8 cellular contexts compared by ENCODE assay signal in genomic region chr1:28915036-28915895, GRCh38. TPM values are rescaled to one million over a fixed set of nuclear protein-coding genes. Genes with fewer than 3 reads are reported as not detected.
DNase-seq lines count a peak whose midpoint lies in the region; ATAC-seq, FAIRE-seq and TF ChIP-seq lines count a peak whose summit lies in the region.

No MANE protein-coding gene starts in this region.

- peak overlapping the region; percentile 77 for H3K27ac ChIP-seq in CD4-positive, CD25-positive, alpha-beta regulatory T cell (ENCODE audit: insufficient read depth, low read length, poor library complexity, severe bottlenecking)
- H3K27ac ChIP-seq in endothelial cell of umbilical vein (ENCODE audit: insufficient read depth, low read depth, low read length), result no peak overlapping the region

- H3K4me1 ChIP-seq in CD4-positive, CD25-positive, alpha-beta regulatory T cell (ENCODE audit: control insufficient read depth, insufficient read depth, low read length, poor library complexity, severe bottlenecking), result peaks cover 51% of the 10 kb centered on the region
- H3K4me1 ChIP-seq in endothelial cell of umbilical vein (ENCODE audit: control insufficient read depth, extremely low read depth, insufficient read depth, low read length), result peaks cover 10% of the 10 kb centered on the region

- no peaks in the 10 kb centered on the region for H3K27me3 ChIP-seq in CD4-positive, CD25-positive, alpha-beta regulatory T cell (ENCODE audit: control insufficient read depth, insufficient read depth, low read length)
- no peaks in the 10 kb centered on the region for H3K27me3 ChIP-seq in endothelial cell of umbilical vein (ENCODE audit: control insufficient read depth in 2 of 2, insufficient read depth in 2 of 2, low read length in 2 of 2)

- peak overlapping the region; percentile 77 for H3K4me2 ChIP-seq in endothelial cell of umbilical vein (ENCODE audit: insufficient read depth, low read length)

- CTCF ChIA-PET in endothelial cell of umbilical vein (lab: Charles Lee), result interaction anchor here (1.3 to 4.2 kb wide), 6 partner anchors 11 to 118 kb away, joined by 3 to 27 read pairs (median 6); no protein-coding TSS in a partner anchor

- H3K27me3 Mint-ChIP-seq in CD4-positive, CD25-positive, alpha-beta regulatory T cell, result no peaks in the 10 kb centered on the region
- H3K27me3 Mint-ChIP-seq in nephron (ENCODE audit: low read depth), result no peaks in the 10 kb centered on the region
- no peaks in the 10 kb centered on the region for H3K27me3 Mint-ChIP-seq in type B pancreatic cell

- no peaks in the 10 kb centered on the region for H4K20me1 ChIP-seq in endothelial cell of umbilical vein (replicated peaks; ENCODE audit: control insufficient read depth, extremely low read depth, insufficient read depth, low read length)

- H3K27ac Mint-ChIP-seq in CD4-positive, CD25-positive, alpha-beta regulatory T cell, result peak overlapping the region; percentile 95 to 99 (median 96)
- H3K27ac Mint-ChIP-seq in nephron (peak overlapping the region; percentile 73 to 98 (median 97)), type B pancreatic cell (peak overlapping the region; percentile 95)

- no peaks in the 10 kb centered on the region for H3K9me1 ChIP-seq in endothelial cell of umbilical vein (replicated peaks; ENCODE audit: control insufficient read depth, extremely low read depth, insufficient read depth, low read length)

- POLR2A ChIA-PET in endothelial cell of umbilical vein (lab: Charles Lee), result interaction anchor here (0.7 to 1.0 kb wide), 2 partner anchors 11 to 30 kb away, joined by 3 read pairs; no protein-coding TSS in a partner anchor

- intact Hi-C loops in endothelial cell of umbilical vein (cut with micrococcal nuclease), result no loop called here

- peak overlapping the region; percentile 99 for H3K4me3 ChIP-seq in CD4-positive, CD25-positive, alpha-beta regulatory T cell (ENCODE audit: low read depth, low read length)
- peak overlapping the region; percentile 39 to 54 (median 52) for H3K4me3 ChIP-seq in endothelial cell of umbilical vein (replicated peaks in 1 of 3; ENCODE audit: insufficient read depth in 1 of 3, low read depth in 1 of 3, low read length in 3 of 3)

- H3K36me3 ChIP-seq in CD4-positive, CD25-positive, alpha-beta regulatory T cell (ENCODE audit: control insufficient read depth, insufficient read depth, low read length), result peaks cover 10% of the 10 kb centered on the region
- H3K36me3 ChIP-seq in endothelial cell of umbilical vein (ENCODE audit: control insufficient read depth in 2 of 2, extremely low read depth in 1 of 2, insufficient read depth in 2 of 2, low read length in 2 of 2), result no peaks in the 10 kb centered on the region

- peak; percentile 41 to 54 for ATAC-seq in CD4-positive, CD25-positive, alpha-beta regulatory T cell (ENCODE audit: low read depth in 2 of 2)
- peak; percentile 13 for ATAC-seq in GM21423 (IDR thresholded peaks at IDR 0.05; ENCODE audit: unreplicated experiment)

- peak; percentile 77 for FAIRE-seq in endothelial cell of umbilical vein (lab: Jason Lieb, UNC)

- dilution Hi-C loops in endothelial cell of umbilical vein (cut with MboI; ENCODE audit: extremely low pct_ligation_motif_present, low sequenced_read_pairs), result no loop called here

- H3K9me3 Mint-ChIP-seq in CD4-positive, CD25-positive, alpha-beta regulatory T cell, result no peaks in the 10 kb centered on the region
- H3K9me3 Mint-ChIP-seq in nephron (no peaks in the 10 kb centered on the region), type B pancreatic cell (no peaks in the 10 kb centered on the region)

- H3K79me2 ChIP-seq in endothelial cell of umbilical vein (ENCODE audit: control insufficient read depth, insufficient read depth, low read length), result no peaks in the 10 kb centered on the region

- peak overlapping the region; percentile 99 to 100 (median 100) for H3K4me3 Mint-ChIP-seq in CD4-positive, CD25-positive, alpha-beta regulatory T cell
- H3K4me3 Mint-ChIP-seq in nephron (peak overlapping the region; percentile 96 to 99 (median 98)), type B pancreatic cell (peak overlapping the region; percentile 98)

- no peak for TF ChIP-seq POLR2A in endothelial cell of umbilical vein (IDR thresholded peaks at IDR 0.05; ENCODE audit: low read depth, low read length)

- peak overlapping the region; percentile 8 for H3K9ac ChIP-seq in endothelial cell of umbilical vein (replicated peaks; ENCODE audit: extremely low read depth, insufficient read depth, low read length)

- peaks cover 25 to 62% (median 49%) of the 10 kb centered on the region in 4 donors for H3K4me1 Mint-ChIP-seq in CD4-positive, CD25-positive, alpha-beta regulatory T cell
- H3K4me1 Mint-ChIP-seq in nephron (peaks cover 13% of the 10 kb centered on the region), type B pancreatic cell (ENCODE audit: unreplicated experiment) (peaks cover 27% of the 10 kb centered on the region)

- DNase-seq in CD4-positive, CD25-positive, alpha-beta regulatory T cell, result peak in 2 of 3 donors; percentile 68 to 86
- peak; percentile 75 for DNase-seq in NCI-H2227 (lab: John Stamatoyannopoulos, UW; ENCODE audit: unreplicated experiment)
- peak; percentile 9 to 24 (median 18) for DNase-seq in activated CD8-positive, alpha-beta memory T cell treated with anti-CD3 and anti-CD28 coated beads for 48 hours (ENCODE audit: low read depth in 2 of 3, low spot score in 2 of 3)
- peak; percentile 59 for DNase-seq in endothelial cell of umbilical vein (ENCODE audit: low read depth, low spot score)
- no peak for DNase-seq in type B pancreatic cell (ENCODE audit: extremely low spot score, unreplicated experiment)
- DNase-seq in cortex of kidney (lab: John Stamatoyannopoulos, UW), result no peak

- peak overlapping the region; percentile 91 for H2AFZ ChIP-seq in endothelial cell of umbilical vein (ENCODE audit: low read depth, low read length)

- TF ChIP-seq CTCF in endothelial cell of umbilical vein (IDR thresholded peaks at IDR 0.05; ENCODE audit: extremely low read depth in 1 of 2, insufficient read depth in 1 of 2, low read depth in 1 of 2, low read length in 2 of 2) (no peak), nephron (IDR thresholded peaks at IDR 0.05; ENCODE audit: unreplicated experiment in 3 of 3) (no peak), type B pancreatic cell (conservative IDR thresholded peaks at IDR 0.05) (no peak)

- BruUV-seq in endothelial cell of umbilical vein (replicated peaks; lab: Mats Ljungman, UMichigan), result no TSS peak

- no peaks in the 10 kb centered on the region for H3K9me3 ChIP-seq in CD4-positive, CD25-positive, alpha-beta regulatory T cell (ENCODE audit: control insufficient read depth in 2 of 2, low read length in 2 of 2)
- H3K9me3 ChIP-seq in endothelial cell of umbilical vein (replicated peaks; ENCODE audit: control insufficient read depth, insufficient read depth, low read length), result no peaks in the 10 kb centered on the region

- peaks cover 21% of the 10 kb centered on the region for H3K36me3 Mint-ChIP-seq in CD4-positive, CD25-positive, alpha-beta regulatory T cell
- H3K36me3 Mint-ChIP-seq in nephron (ENCODE audit: low read depth), result no peaks in the 10 kb centered on the region
- H3K36me3 Mint-ChIP-seq in type B pancreatic cell, result no peaks in the 10 kb centered on the region

TF ChIP-seq in endothelial cell of umbilical vein, 7 proteins besides CTCF, POLR2A, EP300 and RAD21:
- TF ChIP-seq GATA2 (IDR thresholded peaks at IDR 0.05; ENCODE audit: insufficient read depth, insufficient read length, low read depth, low read length) (no peak), MYC (IDR thresholded peaks at IDR 0.05; ENCODE audit: low read depth, low read length) (no peak), EZH2 (IDR thresholded peaks at IDR 0.05; ENCODE audit: borderline replicate concordance, low read depth, low read length, severe bottlenecking) (no peak)
TF ChIP-seq in endothelial cell of umbilical vein: peak in this region for 0.

RNA-seq across cellular contexts. Expression of gene EPB41, which starts 0.9 kb away (rescaled TPM):
- 309 TPM for total RNA-seq in CD4-positive, CD25-positive, alpha-beta regulatory T cell
- polyA plus RNA-seq in CD4-positive, CD25-positive, alpha-beta regulatory T cell, result 100 to 1,000 TPM; 118 to 163 (median 140) TPM
- total RNA-seq in endothelial cell of umbilical vein (39.7 and 45.7 TPM in 2 replicates), type B pancreatic cell (ENCODE audit: low replicate concordance) (76.1 and 82.9 TPM in 2 replicates)
- 20.2 and 22.3 TPM in 2 replicates for polyA plus RNA-seq in endothelial cell of umbilical vein
- polyA plus RNA-seq in endothelial cell of umbilical vein (2011; cell fraction: cytosol; rRNA removed), result 22.4 and 23.7 TPM in 2 replicates
- polyA plus RNA-seq in endothelial cell of umbilical vein (2011; cell fraction: nucleus; rRNA removed), result 58.9 and 63.0 TPM in 2 replicates
- 16.3 and 16.4 TPM in 2 replicates for polyA plus RNA-seq in endothelial cell of umbilical vein (2012)
- polyA minus RNA-seq in endothelial cell of umbilical vein, result 58.5 and 75.6 TPM in 2 replicates
- polyA minus RNA-seq in endothelial cell of umbilical vein (2011; cell fraction: cytosol; rRNA and poly(A)+ RNA removed), result 24.5 TPM
- 79.0 and 100 TPM in 2 replicates for polyA minus RNA-seq in endothelial cell of umbilical vein (2011; cell fraction: nucleus; rRNA and poly(A)+ RNA removed)

Comparison
In these comparisons a context has a peak if more than half of its experiments do, and no peak if none do; other contexts are left out.
1. DNase-seq: peak in CD4-positive, CD25-positive, alpha-beta regulatory T cell (2 of 3), NCI-H2227 (single experiment), activated CD8-positive, alpha-beta memory T cell treated with anti-CD3 and anti-CD28 coated beads for 48 hours (3 of 3) and endothelial cell of umbilical vein (single experiment); none in type B pancreatic cell (single experiment) and cortex of kidney (single experiment).
2. Peak in every context shown above with its lines, with median percentiles within 50 percentile points of each other: H3K27ac Mint-ChIP-seq and H3K4me3 Mint-ChIP-seq.